15 cellular contexts compared by ENCODE assay signal in genomic region chr11:45647786-45648185, GRCh38. TPM values are rescaled to one million over a fixed set of nuclear protein-coding genes. Genes with fewer than 3 reads are reported as not detected.
"Had no signal": no experiment of that assay in that cellular context is flagged by ENCODE, and none has a peak within 500 bp of the region (broad histone marks: within the 10 kb centered on the region; RNA-seq: fewer than 3 reads in every experiment).

No MANE protein-coding gene starts in this region.

- H3K9me3 Mint-ChIP-seq: activated CD4-positive, alpha-beta memory T cell treated with anti-CD3 and anti-CD28 coated beads for 36 hours; activated naive CD4-positive, alpha-beta T cell treated with anti-CD3 and anti-CD28 coated beads, Interleukin-2, amount 50 U/mL, for 24 hours; activated T-cell treated with anti-CD3 and anti-CD28 coated beads, Interleukin-2, amount 50 U/mL, for 72 hours; central memory CD8-positive, alpha-beta T cell had no signal

- H3K27ac Mint-ChIP-seq: activated CD4-positive, alpha-beta memory T cell treated with anti-CD3 and anti-CD28 coated beads for 36 hours; activated CD4-positive, alpha-beta T cell treated with anti-CD3 and anti-CD28 coated beads for 36 hours; activated naive CD4-positive, alpha-beta T cell treated with anti-CD3 and anti-CD28 coated beads, Interleukin-2, amount 50 U/mL, for 24 hours; activated T-cell treated with anti-CD3 and anti-CD28 coated beads, Interleukin-2, amount 50 U/mL, for 72 hours; naive thymus-derived CD8-positive, alpha-beta T cell; stimulated activated naive B cell treated with anti-CD40 and anti-IgM and Interleukin-4, amounts not matched to agents 10 μg/mL and 1 μg/mL and 100 μg/mL, for 72 hours had no signal

- H3K36me3 Mint-ChIP-seq: activated CD4-positive, alpha-beta memory T cell treated with anti-CD3 and anti-CD28 coated beads for 36 hours; stimulated activated naive B cell treated with anti-CD40 and anti-IgM and Interleukin-4, amounts not matched to agents 10 μg/mL and 1 μg/mL and 100 μg/mL, for 72 hours had no signal

- H3K27ac ChIP-seq: ascending aorta, colonic mucosa, gastrocnemius medialis, neutrophil, upper lobe of right lung had no signal

- H3K4me3 Mint-ChIP-seq: activated CD4-positive, alpha-beta memory T cell treated with anti-CD3 and anti-CD28 coated beads for 36 hours; activated CD4-positive, alpha-beta T cell treated with anti-CD3 and anti-CD28 coated beads for 36 hours; activated naive CD4-positive, alpha-beta T cell treated with anti-CD3 and anti-CD28 coated beads, Interleukin-2, amount 50 U/mL, for 24 hours; activated T-cell treated with anti-CD3 and anti-CD28 coated beads, Interleukin-2, amount 50 U/mL, for 72 hours; central memory CD8-positive, alpha-beta T cell; naive thymus-derived CD8-positive, alpha-beta T cell; stimulated activated naive B cell treated with anti-CD40 and anti-IgM and Interleukin-4, amounts not matched to agents 10 μg/mL and 1 μg/mL and 100 μg/mL, for 72 hours had no signal

- H3K4me1 Mint-ChIP-seq: central memory CD8-positive, alpha-beta T cell had no signal

- H3K27me3 ChIP-seq: ascending aorta, colonic mucosa, gastrocnemius medialis had no signal

- DNase-seq: activated CD4-positive, alpha-beta T cell treated with anti-CD3 and anti-CD28 coated beads for 36 hours; activated effector memory CD4-positive, alpha-beta T cell treated with anti-CD3 and anti-CD28 coated beads, Interleukin-2, amount 50 U/mL, for 16 hours; activated T-cell treated with anti-CD3 and anti-CD28 coated beads, Interleukin-2, amount 50 U/mL, for 72 hours; colonic mucosa; gastrocnemius medialis; mesenchymal stem cell; stimulated activated naive B cell treated with anti-CD40 and anti-IgM and Interleukin-4, amounts not matched to agents 10 μg/mL and 1 μg/mL and 100 μg/mL, for 72 hours; SW 1271; upper lobe of right lung had no signal

- H3K4me3 ChIP-seq: ascending aorta, colonic mucosa, gastrocnemius medialis, upper lobe of right lung had no signal

- H3K4me1 ChIP-seq: colonic mucosa, gastrocnemius medialis, upper lobe of right lung had no signal

- H3K9me3 ChIP-seq: ascending aorta, colonic mucosa, gastrocnemius medialis, neutrophil, upper lobe of right lung had no signal

- H3K36me3 ChIP-seq: colonic mucosa, gastrocnemius medialis, neutrophil, upper lobe of right lung had no signal

RNA-seq across cellular contexts. Expression of gene CHST1, which starts 17.6 kb away (rescaled TPM):
- total RNA-seq: naive thymus-derived CD8-positive, alpha-beta T cell had no signal
- polyA plus RNA-seq: naive thymus-derived CD8-positive, alpha-beta T cell had no signal
